1 cellular context compared by ENCODE assay signal in genomic region chr20:62269871-62270270, GRCh38.
TF ChIP-seq lines count a peak whose summit lies in the region.

No MANE protein-coding gene starts in this region.

TF ChIP-seq in H1, 55 proteins besides CTCF, POLR2A, EP300 and RAD21:
- no peak for TF ChIP-seq EZH2 (IDR thresholded peaks at IDR 0.05; ENCODE audit: low read depth, low read length, severe bottlenecking)
- TF ChIP-seq SIN3A (conservative IDR thresholded peaks at IDR 0.05 in 1 of 2, IDR thresholded peaks at IDR 0.05 in 1 of 2; ENCODE audit: low read depth in 1 of 2, low read length in 2 of 2): no peak
TF ChIP-seq in H1: peak in this region for 0.
